9 cellular contexts compared by ENCODE assay signal in genomic region chr9:97293207-97293721, GRCh38. TPM values are rescaled to one million over a fixed set of nuclear protein-coding genes. Genes with fewer than 3 reads are reported as not detected.
DNase-seq lines count a peak whose midpoint lies in the region; ATAC-seq and TF ChIP-seq lines count a peak whose summit lies in the region.
"Had no signal": no experiment of that assay in that cellular context is flagged by ENCODE, and none has a peak within 500 bp of the region (broad histone marks: within the 10 kb centered on the region; RNA-seq: fewer than 3 reads in every experiment).

No MANE protein-coding gene starts in this region.

- H3K4me1 ChIP-seq in GM23338 (ENCODE audit: insufficient read depth): no peaks in the 10 kb centered on the region
- peaks cover 7% of the 10 kb centered on the region for H3K4me1 ChIP-seq in psoas muscle

- TF ChIP-seq CTCF in GM23338 (conservative IDR thresholded peaks at IDR 0.05; ENCODE audit: low read depth in 2 of 2): no peak
- no peak for TF ChIP-seq CTCF in psoas muscle (IDR thresholded peaks at IDR 0.05)

- H3K4me2 ChIP-seq in GM23338: no peak overlapping the region

- H3K27ac ChIP-seq in GM23338 (ENCODE audit: low read depth): peak overlapping the region; percentile 26; the same call in 1 of the 2 replicates
- H3K27ac ChIP-seq in psoas muscle: peak overlapping the region; percentile 27

- intact Hi-C loops in psoas muscle (cut with DNase I): no loop called here

- peaks cover 8% of the 10 kb centered on the region for H3K9me3 ChIP-seq in psoas muscle

- H3K36me3 ChIP-seq in GM23338 (ENCODE audit: insufficient read depth): no peaks in the 10 kb centered on the region
- peaks cover 0 to 16% of the 10 kb centered on the region in 2 donors for H3K36me3 ChIP-seq in psoas muscle (ENCODE audit: insufficient read depth in 1 of 2, low read depth in 1 of 2)

- H3K4me3 ChIP-seq in GM23338 (no peak overlapping the region), psoas muscle (no peak overlapping the region)

- ATAC-seq in GM23338 (no peak; the same call in 2 of the 3 replicates), psoas muscle (peak; percentile 51 to 79 (median 72)), GM21390 (IDR thresholded peaks at IDR 0.05; ENCODE audit: unreplicated experiment) (no peak), HG02885 (IDR thresholded peaks at IDR 0.05; ENCODE audit: poor library complexity, unreplicated experiment) (no peak)
- ATAC-seq in activated CD4-positive, CD25-positive, alpha-beta regulatory T cell treated with anti-CD3 and anti-CD28 coated beads, Interleukin-2, amount 50 U/mL, for 24 hours: no peak
- ATAC-seq: activated CD8-positive, alpha-beta T cell treated with anti-CD3 and anti-CD28 coated beads, Interleukin-2, amount 10 ng/mL, durations not matched to agents 7 days and 5 days had no signal

- no peaks in the 10 kb centered on the region for H4K20me1 ChIP-seq in GM23338 (replicated peaks; ENCODE audit: insufficient read depth)

- no peak overlapping the region for H3K27ac Mint-ChIP-seq in GM23338
- H3K27ac Mint-ChIP-seq: activated CD8-positive, alpha-beta T cell treated with anti-CD3 and anti-CD28 coated beads, Interleukin-2, amount 10 ng/mL, durations not matched to agents 7 days and 5 days had no signal

- no peak overlapping the region for H3K4me3 Mint-ChIP-seq in GM23338
- H3K4me3 Mint-ChIP-seq: activated CD8-positive, alpha-beta T cell treated with anti-CD3 and anti-CD28 coated beads, Interleukin-2, amount 10 ng/mL, durations not matched to agents 7 days and 5 days had no signal

- H3K27me3 ChIP-seq in GM23338 (ENCODE audit: insufficient read depth) (no peaks in the 10 kb centered on the region), psoas muscle (ENCODE audit: insufficient read depth in 3 of 3, low read length in 2 of 3) (no peaks in the 10 kb centered on the region)

- no peaks in the 10 kb centered on the region for H3K79me2 ChIP-seq in GM23338 (replicated peaks; ENCODE audit: insufficient read depth)

- DNase-seq in GM23338 (ENCODE audit: low spot score): peak; percentile 11
- DNase-seq in fibroblast of peridontal ligament (ENCODE audit: extremely low read depth): peak; percentile 47
- peak; percentile 63 to 66 for DNase-seq in psoas muscle
- no peak for DNase-seq in stimulated activated CD8-positive, alpha-beta memory T cell treated with anti-CD3 and anti-CD28 coated beads, Interleukin-4, amount 100 ng/mL, for 48 hours
- DNase-seq: activated CD8-positive, alpha-beta T cell treated with anti-CD3 and anti-CD28 coated beads, Interleukin-2, amount 10 ng/mL, durations not matched to agents 7 days and 5 days had no signal

- no peaks in the 10 kb centered on the region for H3K9me2 ChIP-seq in GM23338 (ENCODE audit: insufficient read depth)

- peaks cover 41% of the 10 kb centered on the region for H3K36me3 Mint-ChIP-seq in GM23338 (ENCODE audit: low read depth)

- H3F3A ChIP-seq in GM23338 (replicated peaks; ENCODE audit: low read depth): no peaks in the 10 kb centered on the region

- H3K4me1 Mint-ChIP-seq in GM23338: peaks cover 7% of the 10 kb centered on the region

- no peak overlapping the region for H2AFZ ChIP-seq in GM23338

- H3K9me3 Mint-ChIP-seq in GM23338: no peaks in the 10 kb centered on the region; the same call in 2 of the 3 replicates

- no peaks in the 10 kb centered on the region for H3K27me3 Mint-ChIP-seq in GM23338 (ENCODE audit: insufficient read depth, low read depth, poor library complexity)

- WGBS in psoas muscle, 3 donors: 5 to 8% (median 8%) methylated on average over 6 of the region's 6 CpGs

TF ChIP-seq in GM23338, 12 proteins besides CTCF, POLR2A, EP300 and RAD21:
- no peak for TF ChIP-seq REST (IDR thresholded peaks at IDR 0.05; ENCODE audit: unreplicated experiment)
- no peak for TF ChIP-seq JUNB (IDR thresholded peaks at IDR 0.05; ENCODE audit: unreplicated experiment)

TF ChIP-seq in PFSK-1, 5 proteins besides CTCF, POLR2A, EP300 and RAD21:
- TF ChIP-seq FOXP2 (optimal IDR thresholded peaks at IDR 0.05; ENCODE audit: borderline replicate concordance, extremely low read depth, extremely low read length, insufficient read depth): no peak
- 0 out of 4 replicates have a peak, but pooled peaks of 1 of the 2 experiments have one; percentile 40 for TF ChIP-seq REST (IDR thresholded peaks at IDR 0.05; ENCODE audit: insufficient read depth in 1 of 2, low read depth in 2 of 2, low read length in 2 of 2)
- peak; percentile 33; the same call in 1 of the 2 replicates for TF ChIP-seq SIN3A (IDR thresholded peaks at IDR 0.05; ENCODE audit: borderline replicate concordance, insufficient read depth, low read length)

RNA-seq across cellular contexts. Expression of gene CCDC180, which starts 14.2 kb away (rescaled TPM):
- 3.2 and 7.1 TPM in 2 replicates for total RNA-seq in GM23338 (2014; rRNA removed; shearing (Covaris generic))
- polyA plus RNA-seq in GM23338 (2016; fragmentation: Nextera tagmentation; extraction: Ambion mirVana) (1.7 and 3.9 TPM in 2 replicates), psoas muscle (under 1 TPM; 0.55 to 0.79 (median 0.57) TPM)
- not detected for polyA plus RNA-seq in PFSK-1 (2012; ENCODE audit: insufficient read length, low read depth)
- total RNA-seq in psoas muscle: 1 to 10 TPM in 1 of 4 donors, under 1 TPM in 3; 0.60 to 1.6 (median 0.80) TPM

Comparison
In these comparisons a context has a peak if more than half of its experiments do, and no peak if none do; other contexts are left out.
1. ATAC-seq: peak in psoas muscle (4 of 4); none in GM23338 (single experiment), GM21390 (single experiment), activated CD4-positive, CD25-positive, alpha-beta regulatory T cell treated with anti-CD3 and anti-CD28 coated beads, Interleukin-2, amount 50 U/mL, for 24 hours (0 of 2) and HG02885 (single experiment).